1 cellular context compared by ENCODE assay signal in the genomic region with DNA sequence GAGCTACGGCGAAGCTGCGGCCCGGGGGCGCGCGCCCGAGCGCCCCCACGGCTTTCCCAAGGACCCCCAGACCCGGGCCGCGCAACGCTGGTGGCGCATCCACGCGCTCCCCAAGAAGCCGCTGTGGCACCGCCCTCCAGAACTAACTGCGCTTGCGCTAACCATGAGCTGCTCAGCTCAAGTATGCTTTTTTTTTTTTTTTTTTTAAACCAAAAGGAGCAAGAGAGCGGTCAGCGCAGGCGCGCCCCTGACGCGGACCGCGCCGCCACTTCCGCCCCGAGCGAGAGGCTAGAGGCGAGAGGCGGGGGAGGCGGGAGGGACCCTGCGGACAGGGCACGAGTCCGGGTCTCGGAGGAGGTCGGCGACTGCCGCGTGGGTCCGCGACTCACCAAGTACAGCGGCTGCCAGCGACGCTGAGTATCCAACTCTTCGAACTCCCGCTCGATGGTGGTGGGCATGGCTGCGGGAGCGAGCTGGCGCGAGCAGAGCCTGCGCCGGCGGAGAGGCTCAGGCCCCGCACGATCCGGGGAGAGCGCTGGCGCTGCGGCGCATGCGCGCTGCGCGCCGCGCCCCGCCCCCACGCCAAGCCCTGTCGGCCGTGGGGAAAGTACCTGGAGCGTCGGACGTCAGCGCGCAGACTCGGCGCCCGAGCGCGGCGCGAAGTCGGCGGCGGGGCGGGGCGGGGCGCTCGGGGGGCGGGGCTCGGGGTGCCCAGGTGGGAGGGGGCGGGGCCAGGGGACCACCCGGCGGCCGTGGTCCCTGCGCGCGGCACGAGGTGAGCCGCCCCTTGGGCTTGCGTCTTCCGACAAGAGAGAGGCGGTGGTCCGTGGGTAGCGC.
TF ChIP-seq lines count a peak whose summit lies in the region.

A gene (minus strand): TSS at position 554 of the 837 bp plus-strand sequence. CDS start 96 bp downstream, at position 458.

TF ChIP-seq in GM12878, 131 proteins besides CTCF, POLR2A, EP300 and RAD21 (continued from another document and continues in another):
- TF ChIP-seq, protein P1, sequence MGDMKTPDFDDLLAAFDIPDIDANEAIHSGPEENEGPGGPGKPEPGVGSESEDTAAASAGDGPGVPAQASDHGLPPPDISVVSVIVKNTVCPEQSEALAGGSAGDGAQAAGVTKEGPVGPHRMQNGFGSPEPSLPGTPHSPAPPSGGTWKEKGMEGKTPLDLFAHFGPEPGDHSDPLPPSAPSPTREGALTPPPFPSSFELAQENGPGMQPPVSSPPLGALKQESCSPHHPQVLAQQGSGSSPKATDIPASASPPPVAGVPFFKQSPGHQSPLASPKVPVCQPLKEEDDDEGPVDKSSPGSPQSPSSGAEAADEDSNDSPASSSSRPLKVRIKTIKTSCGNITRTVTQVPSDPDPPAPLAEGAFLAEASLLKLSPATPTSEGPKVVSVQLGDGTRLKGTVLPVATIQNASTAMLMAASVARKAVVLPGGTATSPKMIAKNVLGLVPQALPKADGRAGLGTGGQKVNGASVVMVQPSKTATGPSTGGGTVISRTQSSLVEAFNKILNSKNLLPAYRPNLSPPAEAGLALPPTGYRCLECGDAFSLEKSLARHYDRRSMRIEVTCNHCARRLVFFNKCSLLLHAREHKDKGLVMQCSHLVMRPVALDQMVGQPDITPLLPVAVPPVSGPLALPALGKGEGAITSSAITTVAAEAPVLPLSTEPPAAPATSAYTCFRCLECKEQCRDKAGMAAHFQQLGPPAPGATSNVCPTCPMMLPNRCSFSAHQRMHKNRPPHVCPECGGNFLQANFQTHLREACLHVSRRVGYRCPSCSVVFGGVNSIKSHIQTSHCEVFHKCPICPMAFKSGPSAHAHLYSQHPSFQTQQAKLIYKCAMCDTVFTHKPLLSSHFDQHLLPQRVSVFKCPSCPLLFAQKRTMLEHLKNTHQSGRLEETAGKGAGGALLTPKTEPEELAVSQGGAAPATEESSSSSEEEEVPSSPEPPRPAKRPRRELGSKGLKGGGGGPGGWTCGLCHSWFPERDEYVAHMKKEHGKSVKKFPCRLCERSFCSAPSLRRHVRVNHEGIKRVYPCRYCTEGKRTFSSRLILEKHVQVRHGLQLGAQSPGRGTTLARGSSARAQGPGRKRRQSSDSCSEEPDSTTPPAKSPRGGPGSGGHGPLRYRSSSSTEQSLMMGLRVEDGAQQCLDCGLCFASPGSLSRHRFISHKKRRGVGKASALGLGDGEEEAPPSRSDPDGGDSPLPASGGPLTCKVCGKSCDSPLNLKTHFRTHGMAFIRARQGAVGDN (IDR thresholded peaks at IDR 0.05), result peak; percentile 97
- TF ChIP-seq ZBED1 (IDR thresholded peaks at IDR 0.05; ENCODE audit: borderline replicate concordance) (peak; percentile 56; the same call in 1 of the 2 replicates), TCF7 (IDR thresholded peaks at IDR 0.05; ENCODE audit: borderline replicate concordance) (no peak), DPF2 (IDR thresholded peaks at IDR 0.05) (peak; percentile 84), TAF1 (IDR thresholded peaks at IDR 0.05; ENCODE audit: borderline replicate concordance, low read depth, low read length) (peak; percentile 64), POU2F2 (IDR thresholded peaks at IDR 0.05; ENCODE audit: borderline replicate concordance, low read depth, low read length) (peak; percentile 88), KDM1A (IDR thresholded peaks at IDR 0.05; ENCODE audit: borderline replicate concordance) (no peak), EED (IDR thresholded peaks at IDR 0.05; ENCODE audit: low read depth) (0 out of 2 replicates have a peak, but pooled peaks have one; percentile 18), IRF4 (IDR thresholded peaks at IDR 0.05; ENCODE audit: low read depth, low read length) (0 out of 2 replicates have a peak, but pooled peaks have one; percentile 34), CBX3 (IDR thresholded peaks at IDR 0.05; ENCODE audit: borderline replicate concordance, low read depth) (no peak), MXI1 (IDR thresholded peaks at IDR 0.05; ENCODE audit: low read depth, low read length) (peak; percentile 67; the same call in 1 of the 2 replicates), POLR2AphosphoS2 (IDR thresholded peaks at IDR 0.05; ENCODE audit: low read depth, low read length) (peak; percentile 98), EZH2 (IDR thresholded peaks at IDR 0.05; ENCODE audit: borderline replicate concordance, control insufficient read depth, low read depth, low read length) (no peak), BACH1 (IDR thresholded peaks at IDR 0.05; ENCODE audit: borderline replicate concordance) (peak; percentile 95), NR2F1 (conservative IDR thresholded peaks at IDR 0.05) (peak; percentile 52), ZSCAN29 (IDR thresholded peaks at IDR 0.05) (0 out of 2 replicates have a peak, but pooled peaks have one; percentile 69), SIX5 (IDR thresholded peaks at IDR 0.05; ENCODE audit: low read depth, low read length, severe bottlenecking) (no peak), MYC (IDR thresholded peaks at IDR 0.05; ENCODE audit: insufficient read depth, insufficient read length, insufficient replicate concordance, low read length, severe bottlenecking) (peak; percentile 41), SMAD5 (IDR thresholded peaks at IDR 0.05; ENCODE audit: low read depth) (peak; percentile 88), BHLHE40 (IDR thresholded peaks at IDR 0.05; ENCODE audit: borderline replicate concordance in 1 of 2, low read depth in 2 of 2, low read length in 1 of 2) (peak; percentile 64 to 95; a peak in 3 of 4 replicates), KAT2A (conservative IDR thresholded peaks at IDR 0.05; ENCODE audit: control insufficient read depth, low read depth, low read length) (no peak), IKZF2 (IDR thresholded peaks at IDR 0.05) (no peak), RAD51 (IDR thresholded peaks at IDR 0.05) (no peak), ZNF207 (IDR thresholded peaks at IDR 0.05; ENCODE audit: borderline replicate concordance) (peak; percentile 72; the same call in 1 of the 2 replicates), STAT3 (IDR thresholded peaks at IDR 0.05; ENCODE audit: low read depth, low read length) (no peak), MEF2A (IDR thresholded peaks at IDR 0.05; ENCODE audit: insufficient read depth, low read depth, low read length) (0 out of 2 replicates have a peak, but pooled peaks have one; percentile 41), MEF2B (IDR thresholded peaks at IDR 0.05; ENCODE audit: partially characterized antibody, poor library complexity, severe bottlenecking) (peak; percentile 42), CREB1 (IDR thresholded peaks at IDR 0.05; ENCODE audit: low read depth) (peak; percentile 70), HCFC1 (IDR thresholded peaks at IDR 0.05; ENCODE audit: low read length) (peak; percentile 55), ZNF274 (IDR thresholded peaks at IDR 0.05; ENCODE audit: insufficient read depth, insufficient read length) (no peak), CHD1 (IDR thresholded peaks at IDR 0.05; ENCODE audit: low read depth, low read length) (no peak), GATAD2B (conservative IDR thresholded peaks at IDR 0.05; ENCODE audit: low read depth) (peak; percentile 81), IKZF1 (conservative IDR thresholded peaks at IDR 0.05) (peak; percentile 90), LARP7 (IDR thresholded peaks at IDR 0.05) (peak; percentile 86), STAT1 (conservative IDR thresholded peaks at IDR 0.05) (0 out of 2 replicates have a peak, but pooled peaks have one; percentile 87)
- TF ChIP-seq, protein P2, sequence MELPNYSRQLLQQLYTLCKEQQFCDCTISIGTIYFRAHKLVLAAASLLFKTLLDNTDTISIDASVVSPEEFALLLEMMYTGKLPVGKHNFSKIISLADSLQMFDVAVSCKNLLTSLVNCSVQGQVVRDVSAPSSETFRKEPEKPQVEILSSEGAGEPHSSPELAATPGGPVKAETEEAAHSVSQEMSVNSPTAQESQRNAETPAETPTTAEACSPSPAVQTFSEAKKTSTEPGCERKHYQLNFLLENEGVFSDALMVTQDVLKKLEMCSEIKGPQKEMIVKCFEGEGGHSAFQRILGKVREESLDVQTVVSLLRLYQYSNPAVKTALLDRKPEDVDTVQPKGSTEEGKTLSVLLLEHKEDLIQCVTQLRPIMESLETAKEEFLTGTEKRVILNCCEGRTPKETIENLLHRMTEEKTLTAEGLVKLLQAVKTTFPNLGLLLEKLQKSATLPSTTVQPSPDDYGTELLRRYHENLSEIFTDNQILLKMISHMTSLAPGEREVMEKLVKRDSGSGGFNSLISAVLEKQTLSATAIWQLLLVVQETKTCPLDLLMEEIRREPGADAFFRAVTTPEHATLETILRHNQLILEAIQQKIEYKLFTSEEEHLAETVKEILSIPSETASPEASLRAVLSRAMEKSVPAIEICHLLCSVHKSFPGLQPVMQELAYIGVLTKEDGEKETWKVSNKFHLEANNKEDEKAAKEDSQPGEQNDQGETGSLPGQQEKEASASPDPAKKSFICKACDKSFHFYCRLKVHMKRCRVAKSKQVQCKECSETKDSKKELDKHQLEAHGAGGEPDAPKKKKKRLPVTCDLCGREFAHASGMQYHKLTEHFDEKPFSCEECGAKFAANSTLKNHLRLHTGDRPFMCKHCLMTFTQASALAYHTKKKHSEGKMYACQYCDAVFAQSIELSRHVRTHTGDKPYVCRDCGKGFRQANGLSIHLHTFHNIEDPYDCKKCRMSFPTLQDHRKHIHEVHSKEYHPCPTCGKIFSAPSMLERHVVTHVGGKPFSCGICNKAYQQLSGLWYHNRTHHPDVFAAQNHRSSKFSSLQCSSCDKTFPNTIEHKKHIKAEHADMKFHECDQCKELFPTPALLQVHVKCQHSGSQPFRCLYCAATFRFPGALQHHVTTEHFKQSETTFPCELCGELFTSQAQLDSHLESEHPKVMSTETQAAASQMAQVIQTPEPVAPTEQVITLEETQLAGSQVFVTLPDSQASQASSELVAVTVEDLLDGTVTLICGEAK (IDR thresholded peaks at IDR 0.05; ENCODE audit: borderline replicate concordance), result no peak
- TF ChIP-seq, protein P3, sequence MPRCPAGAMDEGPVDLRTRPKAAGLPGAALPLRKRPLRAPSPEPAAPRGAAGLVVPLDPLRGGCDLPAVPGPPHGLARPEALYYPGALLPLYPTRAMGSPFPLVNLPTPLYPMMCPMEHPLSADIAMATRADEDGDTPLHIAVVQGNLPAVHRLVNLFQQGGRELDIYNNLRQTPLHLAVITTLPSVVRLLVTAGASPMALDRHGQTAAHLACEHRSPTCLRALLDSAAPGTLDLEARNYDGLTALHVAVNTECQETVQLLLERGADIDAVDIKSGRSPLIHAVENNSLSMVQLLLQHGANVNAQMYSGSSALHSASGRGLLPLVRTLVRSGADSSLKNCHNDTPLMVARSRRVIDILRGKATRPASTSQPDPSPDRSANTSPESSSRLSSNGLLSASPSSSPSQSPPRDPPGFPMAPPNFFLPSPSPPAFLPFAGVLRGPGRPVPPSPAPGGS (IDR thresholded peaks at IDR 0.05; ENCODE audit: borderline replicate concordance, insufficient read depth, low read depth, low read length, poor library complexity, severe bottlenecking), result peak; percentile 28
- TF ChIP-seq, protein P4, sequence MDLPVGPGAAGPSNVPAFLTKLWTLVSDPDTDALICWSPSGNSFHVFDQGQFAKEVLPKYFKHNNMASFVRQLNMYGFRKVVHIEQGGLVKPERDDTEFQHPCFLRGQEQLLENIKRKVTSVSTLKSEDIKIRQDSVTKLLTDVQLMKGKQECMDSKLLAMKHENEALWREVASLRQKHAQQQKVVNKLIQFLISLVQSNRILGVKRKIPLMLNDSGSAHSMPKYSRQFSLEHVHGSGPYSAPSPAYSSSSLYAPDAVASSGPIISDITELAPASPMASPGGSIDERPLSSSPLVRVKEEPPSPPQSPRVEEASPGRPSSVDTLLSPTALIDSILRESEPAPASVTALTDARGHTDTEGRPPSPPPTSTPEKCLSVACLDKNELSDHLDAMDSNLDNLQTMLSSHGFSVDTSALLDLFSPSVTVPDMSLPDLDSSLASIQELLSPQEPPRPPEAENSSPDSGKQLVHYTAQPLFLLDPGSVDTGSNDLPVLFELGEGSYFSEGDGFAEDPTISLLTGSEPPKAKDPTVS (IDR thresholded peaks at IDR 0.05; ENCODE audit: low read depth, low read length), result no peak
- TF ChIP-seq, protein P5, sequence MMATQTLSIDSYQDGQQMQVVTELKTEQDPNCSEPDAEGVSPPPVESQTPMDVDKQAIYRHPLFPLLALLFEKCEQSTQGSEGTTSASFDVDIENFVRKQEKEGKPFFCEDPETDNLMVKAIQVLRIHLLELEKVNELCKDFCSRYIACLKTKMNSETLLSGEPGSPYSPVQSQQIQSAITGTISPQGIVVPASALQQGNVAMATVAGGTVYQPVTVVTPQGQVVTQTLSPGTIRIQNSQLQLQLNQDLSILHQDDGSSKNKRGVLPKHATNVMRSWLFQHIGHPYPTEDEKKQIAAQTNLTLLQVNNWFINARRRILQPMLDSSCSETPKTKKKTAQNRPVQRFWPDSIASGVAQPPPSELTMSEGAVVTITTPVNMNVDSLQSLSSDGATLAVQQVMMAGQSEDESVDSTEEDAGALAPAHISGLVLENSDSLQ (IDR thresholded peaks at IDR 0.05), result peak; percentile 48; the same call in 1 of the 2 replicates
- TF ChIP-seq, protein P6, sequence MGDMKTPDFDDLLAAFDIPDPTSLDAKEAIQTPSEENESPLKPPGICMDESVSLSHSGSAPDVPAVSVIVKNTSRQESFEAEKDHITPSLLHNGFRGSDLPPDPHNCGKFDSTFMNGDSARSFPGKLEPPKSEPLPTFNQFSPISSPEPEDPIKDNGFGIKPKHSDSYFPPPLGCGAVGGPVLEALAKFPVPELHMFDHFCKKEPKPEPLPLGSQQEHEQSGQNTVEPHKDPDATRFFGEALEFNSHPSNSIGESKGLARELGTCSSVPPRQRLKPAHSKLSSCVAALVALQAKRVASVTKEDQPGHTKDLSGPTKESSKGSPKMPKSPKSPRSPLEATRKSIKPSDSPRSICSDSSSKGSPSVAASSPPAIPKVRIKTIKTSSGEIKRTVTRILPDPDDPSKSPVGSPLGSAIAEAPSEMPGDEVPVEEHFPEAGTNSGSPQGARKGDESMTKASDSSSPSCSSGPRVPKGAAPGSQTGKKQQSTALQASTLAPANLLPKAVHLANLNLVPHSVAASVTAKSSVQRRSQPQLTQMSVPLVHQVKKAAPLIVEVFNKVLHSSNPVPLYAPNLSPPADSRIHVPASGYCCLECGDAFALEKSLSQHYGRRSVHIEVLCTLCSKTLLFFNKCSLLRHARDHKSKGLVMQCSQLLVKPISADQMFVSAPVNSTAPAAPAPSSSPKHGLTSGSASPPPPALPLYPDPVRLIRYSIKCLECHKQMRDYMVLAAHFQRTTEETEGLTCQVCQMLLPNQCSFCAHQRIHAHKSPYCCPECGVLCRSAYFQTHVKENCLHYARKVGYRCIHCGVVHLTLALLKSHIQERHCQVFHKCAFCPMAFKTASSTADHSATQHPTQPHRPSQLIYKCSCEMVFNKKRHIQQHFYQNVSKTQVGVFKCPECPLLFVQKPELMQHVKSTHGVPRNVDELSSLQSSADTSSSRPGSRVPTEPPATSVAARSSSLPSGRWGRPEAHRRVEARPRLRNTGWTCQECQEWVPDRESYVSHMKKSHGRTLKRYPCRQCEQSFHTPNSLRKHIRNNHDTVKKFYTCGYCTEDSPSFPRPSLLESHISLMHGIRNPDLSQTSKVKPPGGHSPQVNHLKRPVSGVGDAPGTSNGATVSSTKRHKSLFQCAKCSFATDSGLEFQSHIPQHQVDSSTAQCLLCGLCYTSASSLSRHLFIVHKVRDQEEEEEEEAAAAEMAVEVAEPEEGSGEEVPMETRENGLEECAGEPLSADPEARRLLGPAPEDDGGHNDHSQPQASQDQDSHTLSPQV (IDR thresholded peaks at IDR 0.05), result 0 out of 2 replicates have a peak, but pooled peaks have one; percentile 54
